Comparison of ENCODE assay signal across 11 cellular contexts in genomic region chr7:24936121-24936824, GRCh38. TPM values are rescaled to one million over a fixed set of nuclear protein-coding genes. Genes with fewer than 3 reads are reported as not detected.
A peak's percentile ranks its signal among the peaks of the same experiment; 100 is the strongest.
DNase-seq lines count a peak whose midpoint lies in the region; ATAC-seq and TF ChIP-seq lines count a peak whose summit lies in the region.
"Had no signal": no experiment of that assay in that cellular context is flagged by ENCODE, and none has a peak within 500 bp of the region (broad histone marks: within the 10 kb centered on the region; RNA-seq: fewer than 3 reads in every experiment).

No MANE protein-coding gene starts in this region.

- no peaks in the 10 kb centered on the region for H3K27me3 ChIP-seq in heart right ventricle
- H3K27me3 ChIP-seq: Peyer's patch, upper lobe of right lung had no signal

- TF ChIP-seq CTCF in heart right ventricle (IDR thresholded peaks at IDR 0.05): no peak

- H3K9me3 Mint-ChIP-seq in activated naive CD4-positive, alpha-beta T cell treated with anti-CD3 and anti-CD28 coated beads, Interleukin-2, amount 50 U/mL, for 24 hours: no peaks in the 10 kb centered on the region
- H3K9me3 Mint-ChIP-seq in activated naive CD4-positive, alpha-beta T cell treated with anti-CD3 and anti-CD28 coated beads, Interleukin-2, amount 50 U/mL, for 72 hours: peaks cover 3 to 16% of the 10 kb centered on the region in 2 donors
- H3K9me3 Mint-ChIP-seq in stimulated activated memory B cell treated with anti-CD40 and anti-IgM and Interleukin-4, amounts not matched to agents 10 μg/mL and 1 μg/mL and 100 μg/mL, for 72 hours: peaks cover 2% of the 10 kb centered on the region

- no peaks in the 10 kb centered on the region for H3K27me3 Mint-ChIP-seq in activated naive CD4-positive, alpha-beta T cell treated with anti-CD3 and anti-CD28 coated beads, Interleukin-2, amount 50 U/mL, for 24 hours
- H3K27me3 Mint-ChIP-seq in T-helper 17 cell: no peaks in the 10 kb centered on the region
- no peaks in the 10 kb centered on the region for H3K27me3 Mint-ChIP-seq in stimulated activated memory B cell treated with anti-CD40 and anti-IgM and Interleukin-4, amounts not matched to agents 10 μg/mL and 1 μg/mL and 100 μg/mL, for 72 hours
- H3K27me3 Mint-ChIP-seq: activated naive CD8-positive, alpha-beta T cell had no signal

- H3K36me3 ChIP-seq in heart right ventricle: no peaks in the 10 kb centered on the region
- H3K36me3 ChIP-seq: Peyer's patch, upper lobe of right lung had no signal

- DNase-seq in activated naive CD4-positive, alpha-beta T cell treated with anti-CD3 and anti-CD28 coated beads, Interleukin-2, amount 50 U/mL, for 72 hours (ENCODE audit: low spot score in 2 of 2): no peak
- DNase-seq in T-helper 17 cell (no peak), heart right ventricle (no peak), NCI-H2196 treated with DMSO at 0.1 percent for 48 hours (lab: John Stamatoyannopoulos, UW; ENCODE audit: unreplicated experiment) (no peak), mesenteric fat pad (ENCODE audit: low spot score) (no peak)
- DNase-seq: Peyer's patch, upper lobe of right lung had no signal

- H3K9me3 ChIP-seq in T-helper 17 cell (ENCODE audit: control insufficient read depth, low read length, poor library complexity, severe bottlenecking) (no peaks in the 10 kb centered on the region), heart right ventricle (no peaks in the 10 kb centered on the region)
- H3K9me3 ChIP-seq: Peyer's patch, upper lobe of right lung had no signal

- no peak overlapping the region for H3K27ac ChIP-seq in heart right ventricle
- H3K27ac ChIP-seq: Peyer's patch, upper lobe of right lung had no signal

- peaks cover 9% of the 10 kb centered on the region for H3K36me3 Mint-ChIP-seq in activated naive CD4-positive, alpha-beta T cell treated with anti-CD3 and anti-CD28 coated beads, Interleukin-2, amount 50 U/mL, for 24 hours
- peaks cover 8 to 30% of the 10 kb centered on the region in 2 donors for H3K36me3 Mint-ChIP-seq in activated naive CD4-positive, alpha-beta T cell treated with anti-CD3 and anti-CD28 coated beads, Interleukin-2, amount 50 U/mL, for 72 hours
- H3K36me3 Mint-ChIP-seq in T-helper 17 cell (ENCODE audit: low read depth): peaks cover under 1% of the 10 kb centered on the region
- H3K36me3 Mint-ChIP-seq in stimulated activated memory B cell treated with anti-CD40 and anti-IgM and Interleukin-4, amounts not matched to agents 10 μg/mL and 1 μg/mL and 100 μg/mL, for 72 hours: peaks cover 29% of the 10 kb centered on the region

- peaks cover 0 to 17% (median 0%) of the 10 kb centered on the region in 9 donors for H3K4me1 ChIP-seq in heart right ventricle
- H3K4me1 ChIP-seq: upper lobe of right lung had no signal

- peaks cover 67% of the 10 kb centered on the region for H3K4me1 Mint-ChIP-seq in activated naive CD4-positive, alpha-beta T cell treated with anti-CD3 and anti-CD28 coated beads, Interleukin-2, amount 50 U/mL, for 24 hours
- peaks cover 40% of the 10 kb centered on the region for H3K4me1 Mint-ChIP-seq in T-helper 17 cell
- H3K4me1 Mint-ChIP-seq in stimulated activated memory B cell treated with anti-CD40 and anti-IgM and Interleukin-4, amounts not matched to agents 10 μg/mL and 1 μg/mL and 100 μg/mL, for 72 hours: peaks cover 68% of the 10 kb centered on the region

- no peak overlapping the region for H3K27ac Mint-ChIP-seq in activated naive CD4-positive, alpha-beta T cell treated with anti-CD3 and anti-CD28 coated beads, Interleukin-2, amount 50 U/mL, for 24 hours
- H3K27ac Mint-ChIP-seq in activated naive CD4-positive, alpha-beta T cell treated with anti-CD3 and anti-CD28 coated beads, Interleukin-2, amount 50 U/mL, for 72 hours: peak overlapping the region in 1 of 2 donors; percentile 47
- H3K27ac Mint-ChIP-seq in T-helper 17 cell: no peak overlapping the region
- H3K27ac Mint-ChIP-seq in stimulated activated memory B cell treated with anti-CD40 and anti-IgM and Interleukin-4, amounts not matched to agents 10 μg/mL and 1 μg/mL and 100 μg/mL, for 72 hours: peak overlapping the region; percentile 40
- H3K27ac Mint-ChIP-seq: activated naive CD8-positive, alpha-beta T cell had no signal

- ATAC-seq in activated naive CD4-positive, alpha-beta T cell treated with anti-CD3 and anti-CD28 coated beads, Interleukin-2, amount 50 U/mL, for 72 hours: no peak
- ATAC-seq in HG02973 (IDR thresholded peaks at IDR 0.05; ENCODE audit: unreplicated experiment): peak; percentile 72
- no peak for ATAC-seq in T-helper 17 cell
- ATAC-seq in stimulated activated memory B cell treated with anti-CD40 and anti-IgM and Interleukin-4, amounts not matched to agents 10 μg/mL and 1 μg/mL and 100 μg/mL, for 72 hours: no peak
- no peak for ATAC-seq in heart right ventricle
- ATAC-seq: upper lobe of right lung had no signal

- H3K4me3 Mint-ChIP-seq in activated naive CD4-positive, alpha-beta T cell treated with anti-CD3 and anti-CD28 coated beads, Interleukin-2, amount 50 U/mL, for 24 hours: peak overlapping the region; percentile 3
- peak overlapping the region; percentile 28 for H3K4me3 Mint-ChIP-seq in T-helper 17 cell
- H3K4me3 Mint-ChIP-seq in stimulated activated memory B cell treated with anti-CD40 and anti-IgM and Interleukin-4, amounts not matched to agents 10 μg/mL and 1 μg/mL and 100 μg/mL, for 72 hours: no peak overlapping the region
- H3K4me3 Mint-ChIP-seq: activated naive CD8-positive, alpha-beta T cell had no signal

- WGBS in heart right ventricle, 2 donors: 82 to 88% methylated on average over 3 of the region's 3 CpGs

- H3K4me3 ChIP-seq in heart right ventricle: no peak overlapping the region
- H3K4me3 ChIP-seq: Peyer's patch, upper lobe of right lung had no signal

- intact Hi-C loops in heart right ventricle (cut with DNase I): no loop called here

RNA-seq across cellular contexts. Expression of gene OSBPL3, which starts 43.7 kb away (rescaled TPM):
- total RNA-seq in activated naive CD4-positive, alpha-beta T cell treated with anti-CD3 and anti-CD28 coated beads, Interleukin-2, amount 50 U/mL, for 72 hours: 10 to 100 TPM; 42.2 to 52.0 TPM
- total RNA-seq in T-helper 17 cell (10 to 100 TPM; 54.8 to 54.9 TPM), heart right ventricle (10 to 100 TPM in 1 of 10 donors, 1 to 10 TPM in 9; 1.8 to 10.6 (median 4.6) TPM), mesenteric fat pad (9.3 TPM)
- polyA plus RNA-seq in heart right ventricle: 1 to 10 TPM; 1.2 to 2.5 TPM
